18 cellular contexts compared by ENCODE assay signal in the genomic region with DNA sequence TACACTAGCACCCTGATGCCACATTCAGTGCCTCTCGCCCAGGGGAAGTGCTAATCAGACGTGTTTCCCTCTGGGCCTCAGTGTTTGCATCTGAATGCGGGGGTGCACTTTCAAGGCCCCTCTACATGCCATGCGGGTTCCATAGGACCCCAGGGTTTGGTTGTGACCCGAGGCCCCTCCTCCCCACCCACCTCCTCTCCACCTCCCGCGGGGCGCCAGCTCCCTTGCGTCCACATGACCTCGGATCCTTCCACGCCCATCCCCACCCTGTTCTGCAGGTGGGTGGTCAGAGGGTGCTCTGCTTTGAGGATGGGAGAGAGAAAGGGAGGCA. TPM values are rescaled to one million over a fixed set of nuclear protein-coding genes. Genes with fewer than 3 reads are reported as not detected.
DNase-seq lines count a peak whose midpoint lies in the region; ATAC-seq, FAIRE-seq and TF ChIP-seq lines count a peak whose summit lies in the region.
"Had no signal": no experiment of that assay in that cellular context is flagged by ENCODE, and none has a peak within 500 bp of the region (broad histone marks: within the 10 kb centered on the region; RNA-seq: fewer than 3 reads in every experiment).

No MANE protein-coding gene starts in this region.

- FAIRE-seq in GM12892 (lab: Jason Lieb, UNC): no peak
- FAIRE-seq: A204.1 had no signal

- H3K27ac Mint-ChIP-seq in activated T-cell treated with anti-CD3 and anti-CD28 coated beads, Interleukin-2, amount 50 U/mL, for 24 hours: peak overlapping the region; percentile 90
- H3K27ac Mint-ChIP-seq in activated T-cell treated with anti-CD3 and anti-CD28 coated beads, Interleukin-2, amount 50 U/mL, for 72 hours: no peak overlapping the region
- peak overlapping the region; percentile 44 for H3K27ac Mint-ChIP-seq in activated CD8-positive, alpha-beta T cell treated with anti-CD3 and anti-CD28 coated beads, Interleukin-2, amount 10 ng/mL, durations not matched to agents 7 days and 5 days
- peak overlapping the region; percentile 74 for H3K27ac Mint-ChIP-seq in stimulated activated memory B cell treated with anti-CD40 and anti-IgM and Interleukin-4, amounts not matched to agents 10 μg/mL and 1 μg/mL and 100 μg/mL, for 72 hours
- H3K27ac Mint-ChIP-seq: CD14-positive monocyte, H9 had no signal

- H3K9me3 Mint-ChIP-seq in activated T-cell treated with anti-CD3 and anti-CD28 coated beads, Interleukin-2, amount 50 U/mL, for 24 hours: no peaks in the 10 kb centered on the region
- H3K9me3 Mint-ChIP-seq in activated T-cell treated with anti-CD3 and anti-CD28 coated beads, Interleukin-2, amount 50 U/mL, for 72 hours: no peaks in the 10 kb centered on the region
- H3K9me3 Mint-ChIP-seq in activated CD8-positive, alpha-beta T cell treated with anti-CD3 and anti-CD28 coated beads, Interleukin-2, amount 10 ng/mL, durations not matched to agents 7 days and 5 days (ENCODE audit: insufficient read depth): no peaks in the 10 kb centered on the region
- no peaks in the 10 kb centered on the region for H3K9me3 Mint-ChIP-seq in stimulated activated memory B cell treated with anti-CD40 and anti-IgM and Interleukin-4, amounts not matched to agents 10 μg/mL and 1 μg/mL and 100 μg/mL, for 72 hours

- ATAC-seq in activated T-cell treated with anti-CD3 and anti-CD28 coated beads, Interleukin-2, amount 50 U/mL, for 72 hours (replicated peaks in 1 of 2): no peak
- ATAC-seq in activated CD8-positive, alpha-beta T cell treated with anti-CD3 and anti-CD28 coated beads, Interleukin-2, amount 10 ng/mL, durations not matched to agents 7 days and 5 days: no peak
- no peak for ATAC-seq in stimulated activated memory B cell treated with anti-CD40 and anti-IgM and Interleukin-4, amounts not matched to agents 10 μg/mL and 1 μg/mL and 100 μg/mL, for 72 hours
- no peak for ATAC-seq in HG03378 (IDR thresholded peaks at IDR 0.05; ENCODE audit: unreplicated experiment)

- CTCF ChIA-PET in activated CD8-positive, alpha-beta T cell treated with anti-CD3 and anti-CD28 coated beads, Interleukin-2, amount 10 ng/mL, durations not matched to agents 7 days and 5 days (lab: Charles Lee): interaction anchor here (0.9 to 2.3 kb wide), 3 partner anchors 17 to 102 kb away, joined by 3 to 6 read pairs (median 3); no protein-coding TSS in a partner anchor

- H3K4me3 Mint-ChIP-seq in activated T-cell treated with anti-CD3 and anti-CD28 coated beads, Interleukin-2, amount 50 U/mL, for 24 hours: no peak overlapping the region
- H3K4me3 Mint-ChIP-seq in activated T-cell treated with anti-CD3 and anti-CD28 coated beads, Interleukin-2, amount 50 U/mL, for 72 hours: peak overlapping the region in 1 of 2 donors; percentile 45
- no peak overlapping the region for H3K4me3 Mint-ChIP-seq in activated CD8-positive, alpha-beta T cell treated with anti-CD3 and anti-CD28 coated beads, Interleukin-2, amount 10 ng/mL, durations not matched to agents 7 days and 5 days
- no peak overlapping the region for H3K4me3 Mint-ChIP-seq in stimulated activated memory B cell treated with anti-CD40 and anti-IgM and Interleukin-4, amounts not matched to agents 10 μg/mL and 1 μg/mL and 100 μg/mL, for 72 hours
- H3K4me3 Mint-ChIP-seq: CD14-positive monocyte had no signal

- H3K27me3 Mint-ChIP-seq in activated T-cell treated with anti-CD3 and anti-CD28 coated beads, Interleukin-2, amount 50 U/mL, for 24 hours: no peaks in the 10 kb centered on the region
- no peaks in the 10 kb centered on the region for H3K27me3 Mint-ChIP-seq in activated T-cell treated with anti-CD3 and anti-CD28 coated beads, Interleukin-2, amount 50 U/mL, for 72 hours (ENCODE audit: low read depth)
- no peaks in the 10 kb centered on the region for H3K27me3 Mint-ChIP-seq in activated CD8-positive, alpha-beta T cell treated with anti-CD3 and anti-CD28 coated beads, Interleukin-2, amount 10 ng/mL, durations not matched to agents 7 days and 5 days (ENCODE audit: low read depth)
- no peaks in the 10 kb centered on the region for H3K27me3 Mint-ChIP-seq in stimulated activated memory B cell treated with anti-CD40 and anti-IgM and Interleukin-4, amounts not matched to agents 10 μg/mL and 1 μg/mL and 100 μg/mL, for 72 hours

- peaks cover 95% of the 10 kb centered on the region for H3K36me3 Mint-ChIP-seq in activated T-cell treated with anti-CD3 and anti-CD28 coated beads, Interleukin-2, amount 50 U/mL, for 24 hours (ENCODE audit: low read depth)
- H3K36me3 Mint-ChIP-seq in activated T-cell treated with anti-CD3 and anti-CD28 coated beads, Interleukin-2, amount 50 U/mL, for 72 hours (ENCODE audit: insufficient read depth in 2 of 2): peaks cover 0 to 21% of the 10 kb centered on the region in 2 donors
- peaks cover 89% of the 10 kb centered on the region for H3K36me3 Mint-ChIP-seq in activated CD8-positive, alpha-beta T cell treated with anti-CD3 and anti-CD28 coated beads, Interleukin-2, amount 10 ng/mL, durations not matched to agents 7 days and 5 days (ENCODE audit: low read depth)
- H3K36me3 Mint-ChIP-seq in stimulated activated memory B cell treated with anti-CD40 and anti-IgM and Interleukin-4, amounts not matched to agents 10 μg/mL and 1 μg/mL and 100 μg/mL, for 72 hours: peaks cover 24% of the 10 kb centered on the region
- H3K36me3 Mint-ChIP-seq: CD14-positive monocyte had no signal

- peaks cover 87% of the 10 kb centered on the region for H3K4me1 Mint-ChIP-seq in activated T-cell treated with anti-CD3 and anti-CD28 coated beads, Interleukin-2, amount 50 U/mL, for 24 hours (ENCODE audit: low read depth)
- peaks cover 88% of the 10 kb centered on the region for H3K4me1 Mint-ChIP-seq in activated T-cell treated with anti-CD3 and anti-CD28 coated beads, Interleukin-2, amount 50 U/mL, for 72 hours (ENCODE audit: low read depth)
- peaks cover 92% of the 10 kb centered on the region for H3K4me1 Mint-ChIP-seq in activated CD8-positive, alpha-beta T cell treated with anti-CD3 and anti-CD28 coated beads, Interleukin-2, amount 10 ng/mL, durations not matched to agents 7 days and 5 days (ENCODE audit: low read depth)
- peaks cover 82% of the 10 kb centered on the region for H3K4me1 Mint-ChIP-seq in stimulated activated memory B cell treated with anti-CD40 and anti-IgM and Interleukin-4, amounts not matched to agents 10 μg/mL and 1 μg/mL and 100 μg/mL, for 72 hours

- peak; percentile 56; the same call in 1 of the 2 replicates for TF ChIP-seq POLR2A in GM12892 (IDR thresholded peaks at IDR 0.05; ENCODE audit: low read depth, low read length)

- no peak for DNase-seq in activated T-cell treated with anti-CD3 and anti-CD28 coated beads, Interleukin-2, amount 50 U/mL, for 24 hours
- DNase-seq in activated T-cell treated with anti-CD3 and anti-CD28 coated beads, Interleukin-2, amount 50 U/mL, for 72 hours: no peak
- DNase-seq in GM12892 (ENCODE audit: insufficient read length) (no peak), NCI-H2029 treated with DMSO at 0.1 percent for 48 hours (lab: John Stamatoyannopoulos, UW) (no peak), T-helper 2 cell (no peak)
- DNase-seq in activated CD8-positive, alpha-beta T cell treated with anti-CD3 and anti-CD28 coated beads, Interleukin-2, amount 10 ng/mL, durations not matched to agents 7 days and 5 days: no peak
- DNase-seq: Caco-2, DMS153, H9, NCI-H1694 treated with DMSO at 0.1 percent for 48 hours, NCI-H345, NCI-H69, OCI-M1, SIG-M5 had no signal

- POLR2A ChIA-PET in activated CD8-positive, alpha-beta T cell treated with anti-CD3 and anti-CD28 coated beads, Interleukin-2, amount 10 ng/mL, durations not matched to agents 7 days and 5 days (lab: Charles Lee): interaction anchor here (1.0 to 1.1 kb wide), 3 partner anchors 12 to 28 kb away, joined by 3 read pairs; no protein-coding TSS in a partner anchor

RNA-seq across cellular contexts. Expression of a gene that starts 5.1 kb away (rescaled TPM):
- total RNA-seq in activated T-cell treated with anti-CD3 and anti-CD28 coated beads, Interleukin-2, amount 50 U/mL, for 72 hours: 100 to 1,000 TPM; 254 to 298 TPM
- 38.6 TPM for polyA plus RNA-seq in GM12892 (2012; ENCODE audit: missing spikeins)
- 100 to 1,000 TPM; 144 to 147 TPM for total RNA-seq in activated CD8-positive, alpha-beta T cell treated with anti-CD3 and anti-CD28 coated beads, Interleukin-2, amount 10 ng/mL, durations not matched to agents 7 days and 5 days
